15 cellular contexts compared by ENCODE assay signal in the genomic region with DNA sequence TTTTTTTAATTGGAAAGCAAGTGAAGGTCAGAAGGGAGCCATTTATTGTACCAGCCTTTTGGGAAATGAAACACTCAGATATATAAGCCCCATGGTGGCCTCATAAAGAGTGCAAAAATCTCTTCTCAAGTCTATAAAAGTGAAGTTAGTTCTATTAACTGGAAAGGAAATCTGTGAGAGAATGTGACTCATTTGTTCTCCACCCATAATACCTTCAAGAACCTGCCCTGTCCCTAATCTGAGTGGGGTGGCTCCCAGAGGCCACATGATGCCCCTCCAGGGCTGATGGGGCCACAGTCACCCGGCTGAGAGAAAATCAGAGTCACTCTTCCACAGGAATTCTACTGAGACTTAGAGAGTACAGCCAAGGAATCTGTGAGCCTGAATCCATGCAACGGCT.
DNase-seq lines count a peak whose midpoint lies in the region; ATAC-seq and TF ChIP-seq lines count a peak whose summit lies in the region.
"Had no signal": no experiment of that assay in that cellular context is flagged by ENCODE, and none has a peak within 500 bp of the region (broad histone marks: within the 10 kb centered on the region; RNA-seq: fewer than 3 reads in every experiment).

No MANE protein-coding gene starts in this region.

- intact Hi-C loops in left ventricle myocardium inferior (cut with micrococcal nuclease): no loop called here
- intact Hi-C loops in left cardiac atrium (cut with DNase I): loop anchor here (5.0 to 10.0 kb wide), 2 partner anchors 71 to 127 kb away; no protein-coding TSS in a partner anchor
- intact Hi-C loops in esophagus muscularis mucosa (cut with DNase I): loop anchor here (2.0 kb wide), 1 partner anchor 127 kb away; no protein-coding TSS in a partner anchor
- intact Hi-C loops in prostate gland (cut with DNase I): loop anchor here (5.0 to 10.0 kb wide), 2 partner anchors 127 to 151 kb away; no protein-coding TSS in a partner anchor
- intact Hi-C loops in adrenal gland (cut with DNase I): no loop called here

- no peaks in the 10 kb centered on the region for H3K9me3 Mint-ChIP-seq in stimulated activated memory B cell treated with anti-CD40 and anti-IgM and Interleukin-4, amounts not matched to agents 10 μg/mL and 1 μg/mL and 100 μg/mL, for 72 hours
- H3K9me3 Mint-ChIP-seq: activated CD4-positive, alpha-beta memory T cell treated with anti-CD3 and anti-CD28 coated beads, Interleukin-2, amount 10 ng/mL, durations not matched to agents 7 days and 5 days had no signal

- POLR2A ChIA-PET in HEK293T (lab: Yijun Ruan, JAX): no interaction called here

- 88% methylated on average over 2 of the region's 2 CpGs for WGBS in esophagus muscularis mucosa
- WGBS in prostate gland: 51% methylated on average over 2 of the region's 2 CpGs
- WGBS in adrenal gland, 4 donors: 85 to 100% (median 92%) methylated on average over 2 of the region's 2 CpGs

- H3K9me3 ChIP-seq in left ventricle myocardium inferior (replicated peaks) (no peaks in the 10 kb centered on the region), esophagus muscularis mucosa (no peaks in the 10 kb centered on the region), prostate gland (no peaks in the 10 kb centered on the region), adrenal gland (replicated peaks in 1 of 3) (no peaks in the 10 kb centered on the region)

- peaks cover 70% of the 10 kb centered on the region for H3K4me1 ChIP-seq in left ventricle myocardium inferior
- peaks cover 68 to 97% (median 88%) of the 10 kb centered on the region in 4 donors for H3K4me1 ChIP-seq in esophagus muscularis mucosa
- H3K4me1 ChIP-seq in prostate gland (replicated peaks): peaks cover 24% of the 10 kb centered on the region
- peaks cover 0 to 24% of the 10 kb centered on the region in 2 donors for H3K4me1 ChIP-seq in adrenal gland (replicated peaks in 1 of 2)

- H3K4me3 Mint-ChIP-seq in stimulated activated memory B cell treated with anti-CD40 and anti-IgM and Interleukin-4, amounts not matched to agents 10 μg/mL and 1 μg/mL and 100 μg/mL, for 72 hours: no peak overlapping the region
- H3K4me3 Mint-ChIP-seq: activated CD4-positive, alpha-beta memory T cell treated with anti-CD3 and anti-CD28 coated beads, Interleukin-2, amount 10 ng/mL, durations not matched to agents 7 days and 5 days; CD4-positive, CD25-positive, alpha-beta regulatory T cell had no signal

- H3K36me3 ChIP-seq in left ventricle myocardium inferior (no peaks in the 10 kb centered on the region), esophagus muscularis mucosa (no peaks in the 10 kb centered on the region), prostate gland (no peaks in the 10 kb centered on the region), adrenal gland (replicated peaks in 1 of 2) (no peaks in the 10 kb centered on the region)

- CTCF ChIA-PET in HEK293T (lab: Yijun Ruan, JAX): no interaction called here

- no peak for TF ChIP-seq CTCF in left ventricle myocardium inferior (IDR thresholded peaks at IDR 0.05; ENCODE audit: borderline replicate concordance)
- TF ChIP-seq CTCF in esophagus muscularis mucosa (IDR thresholded peaks at IDR 0.05): no peak
- no peak for TF ChIP-seq CTCF in prostate gland (IDR thresholded peaks at IDR 0.05)
- no peak for TF ChIP-seq CTCF in adrenal gland (IDR thresholded peaks at IDR 0.05)

- no peak for TF ChIP-seq POLR2A in esophagus muscularis mucosa (IDR thresholded peaks at IDR 0.05; ENCODE audit: low read depth)
- no peak for TF ChIP-seq POLR2A in prostate gland (IDR thresholded peaks at IDR 0.05)
- no peak for TF ChIP-seq POLR2A in adrenal gland (IDR thresholded peaks at IDR 0.05)

- no peak for TF ChIP-seq EP300 in esophagus muscularis mucosa (IDR thresholded peaks at IDR 0.05)

- H3K27ac ChIP-seq in left ventricle myocardium inferior (replicated peaks): peak overlapping the region; percentile 86
- peak overlapping the region; percentile 86 to 92 (median 88) for H3K27ac ChIP-seq in esophagus muscularis mucosa (replicated peaks in 1 of 4)
- H3K27ac ChIP-seq in prostate gland: peak overlapping the region; percentile 81 to 84
- peak overlapping the region in 1 of 5 donors; percentile 84 for H3K27ac ChIP-seq in adrenal gland

- H3K4me3 ChIP-seq in left ventricle myocardium inferior (no peak overlapping the region), esophagus muscularis mucosa (no peak overlapping the region), prostate gland (no peak overlapping the region), adrenal gland (no peak overlapping the region)

- H3K4me1 Mint-ChIP-seq in stimulated activated memory B cell treated with anti-CD40 and anti-IgM and Interleukin-4, amounts not matched to agents 10 μg/mL and 1 μg/mL and 100 μg/mL, for 72 hours: no peaks in the 10 kb centered on the region

- peaks cover 11% of the 10 kb centered on the region for H3K27me3 Mint-ChIP-seq in stimulated activated memory B cell treated with anti-CD40 and anti-IgM and Interleukin-4, amounts not matched to agents 10 μg/mL and 1 μg/mL and 100 μg/mL, for 72 hours

- H3K27me3 ChIP-seq in left ventricle myocardium inferior (ENCODE audit: low read depth): no peaks in the 10 kb centered on the region
- no peaks in the 10 kb centered on the region for H3K27me3 ChIP-seq in esophagus muscularis mucosa
- no peaks in the 10 kb centered on the region for H3K27me3 ChIP-seq in prostate gland (replicated peaks; ENCODE audit: insufficient read depth)
- H3K27me3 ChIP-seq in adrenal gland: no peaks in the 10 kb centered on the region

- H3K36me3 Mint-ChIP-seq in stimulated activated memory B cell treated with anti-CD40 and anti-IgM and Interleukin-4, amounts not matched to agents 10 μg/mL and 1 μg/mL and 100 μg/mL, for 72 hours: no peaks in the 10 kb centered on the region
- H3K36me3 Mint-ChIP-seq: CD4-positive, CD25-positive, alpha-beta regulatory T cell had no signal

- no peak for ATAC-seq in left cardiac atrium
- no peak for ATAC-seq in stimulated activated memory B cell treated with anti-CD40 and anti-IgM and Interleukin-4, amounts not matched to agents 10 μg/mL and 1 μg/mL and 100 μg/mL, for 72 hours

- DNase-seq in left ventricle myocardium inferior (no peak), left cardiac atrium (no peak), esophagus muscularis mucosa (ENCODE audit: extremely low spot score) (no peak), prostate gland (ENCODE audit: low spot score) (no peak), glomerular visceral epithelial cell (ENCODE audit: extremely low spot score) (no peak), HEK293T (ENCODE audit: extremely low spot score) (no peak), adrenal gland (no peak)
- DNase-seq: activated CD4-positive, alpha-beta memory T cell treated with anti-CD3 and anti-CD28 coated beads, Interleukin-2, amount 10 ng/mL, durations not matched to agents 7 days and 5 days; CD4-positive, CD25-positive, alpha-beta regulatory T cell; erythroblast; head of caudate nucleus; NCI-H187 treated with DMSO at 0.1 percent for 48 hours; NCI-H510A treated with DMSO at 0.1 percent for 48 hours; substantia nigra had no signal

- no peak overlapping the region for H3K27ac Mint-ChIP-seq in stimulated activated memory B cell treated with anti-CD40 and anti-IgM and Interleukin-4, amounts not matched to agents 10 μg/mL and 1 μg/mL and 100 μg/mL, for 72 hours
- H3K27ac Mint-ChIP-seq: activated CD4-positive, alpha-beta memory T cell treated with anti-CD3 and anti-CD28 coated beads, Interleukin-2, amount 10 ng/mL, durations not matched to agents 7 days and 5 days had no signal

TF ChIP-seq in HEK293T, 16 proteins besides CTCF, POLR2A, EP300 and RAD21:
- TF ChIP-seq, protein P1, sequence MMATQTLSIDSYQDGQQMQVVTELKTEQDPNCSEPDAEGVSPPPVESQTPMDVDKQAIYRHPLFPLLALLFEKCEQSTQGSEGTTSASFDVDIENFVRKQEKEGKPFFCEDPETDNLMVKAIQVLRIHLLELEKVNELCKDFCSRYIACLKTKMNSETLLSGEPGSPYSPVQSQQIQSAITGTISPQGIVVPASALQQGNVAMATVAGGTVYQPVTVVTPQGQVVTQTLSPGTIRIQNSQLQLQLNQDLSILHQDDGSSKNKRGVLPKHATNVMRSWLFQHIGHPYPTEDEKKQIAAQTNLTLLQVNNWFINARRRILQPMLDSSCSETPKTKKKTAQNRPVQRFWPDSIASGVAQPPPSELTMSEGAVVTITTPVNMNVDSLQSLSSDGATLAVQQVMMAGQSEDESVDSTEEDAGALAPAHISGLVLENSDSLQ (IDR thresholded peaks at IDR 0.05): no peak
- TF ChIP-seq TARDBP (IDR thresholded peaks at IDR 0.05): no peak
- TF ChIP-seq ELF4 (IDR thresholded peaks at IDR 0.05): no peak
- no peak for TF ChIP-seq BHLHE40 (IDR thresholded peaks at IDR 0.05; ENCODE audit: borderline replicate concordance)
- TF ChIP-seq CTBP1 (IDR thresholded peaks at IDR 0.05; ENCODE audit: borderline replicate concordance): no peak

Comparison
In these comparisons a context has a peak if more than half of its experiments do, and no peak if none do; other contexts are left out.
1. intact Hi-C loops: an anchor here in left cardiac atrium (5.0 to 10.0 kb wide), esophagus muscularis mucosa (2.0 kb wide) and prostate gland (5.0 to 10.0 kb wide); none called in left ventricle myocardium inferior and adrenal gland.